Comparison of ENCODE assay signal across 8 cellular contexts in genomic region chr19:2636897-2637683, GRCh38.
DNase-seq lines count a peak whose midpoint lies in the region; ATAC-seq, FAIRE-seq and TF ChIP-seq lines count a peak whose summit lies in the region.

No MANE protein-coding gene starts in this region.

- H3K36me3 ChIP-seq in adrenal gland (replicated peaks in 1 of 2) (no peaks in the 10 kb centered on the region), left ventricle myocardium inferior (no peaks in the 10 kb centered on the region)

- peak; percentile 34 for DNase-seq in ACHN
- DNase-seq in H54 (ENCODE audit: insufficient read length, low spot score): peak; percentile 89
- DNase-seq in T follicular helper cell (ENCODE audit: low read depth): peak; percentile 63
- DNase-seq in adrenal gland: peak; percentile 56 to 78 (median 70)
- peak; percentile 69 for DNase-seq in left ventricle myocardium inferior
- no peak for DNase-seq in retinal pigment epithelial cell (ENCODE audit: low read depth)

- H3K27me3 ChIP-seq in adrenal gland (no peaks in the 10 kb centered on the region), left ventricle myocardium inferior (ENCODE audit: low read depth) (peaks cover 10% of the 10 kb centered on the region)

- in situ Hi-C loops in ACHN (cut with HindIII; ENCODE audit: low pct_ligation_motif_present, low pct_unique_long_range_greater_than_20kb, low sequenced_read_pairs): no loop called here

- no peak for FAIRE-seq in H54 (lab: Jason Lieb, UNC)

- H3K9me3 ChIP-seq in adrenal gland (replicated peaks in 1 of 3): no peaks in the 10 kb centered on the region
- H3K9me3 ChIP-seq in left ventricle myocardium inferior (replicated peaks): no peaks in the 10 kb centered on the region

- ATAC-seq in HG02970 (IDR thresholded peaks at IDR 0.05; ENCODE audit: low FRiP score, unreplicated experiment): no peak
- ATAC-seq in HG03280 (IDR thresholded peaks at IDR 0.05; ENCODE audit: unreplicated experiment): no peak

- H3K4me3 ChIP-seq in adrenal gland (no peak overlapping the region), left ventricle myocardium inferior (no peak overlapping the region), retinal pigment epithelial cell (ENCODE audit: low read length) (peak overlapping the region; percentile 10)

- H3K27ac ChIP-seq in adrenal gland: no peak overlapping the region
- no peak overlapping the region for H3K27ac ChIP-seq in left ventricle myocardium inferior (replicated peaks)

- WGBS in adrenal gland, 4 donors: 23 to 29% (median 26%) methylated on average over 17 to 37 of the region's 37 CpGs

- intact Hi-C loops in adrenal gland (cut with DNase I) (no loop called here), left ventricle myocardium inferior (cut with micrococcal nuclease) (no loop called here)

- peak; percentile 69 to 93 (median 86) for TF ChIP-seq CTCF in adrenal gland (IDR thresholded peaks at IDR 0.05)
- TF ChIP-seq CTCF in left ventricle myocardium inferior (IDR thresholded peaks at IDR 0.05; ENCODE audit: borderline replicate concordance): peak; percentile 83
- peak; percentile 81 for TF ChIP-seq CTCF in retinal pigment epithelial cell (conservative IDR thresholded peaks at IDR 0.05; ENCODE audit: low read depth, low read length)

- H3K4me1 ChIP-seq in adrenal gland (replicated peaks in 1 of 2): peaks cover 4 to 21% of the 10 kb centered on the region in 2 donors
- peaks cover 41% of the 10 kb centered on the region for H3K4me1 ChIP-seq in left ventricle myocardium inferior

- no peak for TF ChIP-seq POLR2A in H54 (IDR thresholded peaks at IDR 0.05; ENCODE audit: low read depth, low read length)
- no peak for TF ChIP-seq POLR2A in adrenal gland (IDR thresholded peaks at IDR 0.05)
